ENCODE assay signal across 19 cellular contexts in genomic region chr10:12788277-12788676, GRCh38.
A peak's percentile ranks its signal among the peaks of the same experiment; 100 is the strongest.
DNase-seq lines count a peak whose midpoint lies in the region; ATAC-seq, FAIRE-seq and TF ChIP-seq lines count a peak whose summit lies in the region.
"Had no signal": no experiment of that assay in that cellular context is flagged by ENCODE, and none has a peak within 500 bp of the region (broad histone marks: within the 10 kb centered on the region; RNA-seq: fewer than 3 reads in every experiment).

No MANE protein-coding gene starts in this region.

- H3K14ac ChIP-seq in H1 (ENCODE audit: insufficient read length) (no peak overlapping the region), neuronal stem cell (ENCODE audit: low read length) (no peak overlapping the region)

- H2BK20ac ChIP-seq in H1 (ENCODE audit: low read length): no peak overlapping the region

- H3K27ac ChIP-seq in H1 (ENCODE audit: low read depth, low read length) (no peak overlapping the region), neuronal stem cell (replicated peaks; ENCODE audit: low read length) (no peak overlapping the region), substantia nigra (ENCODE audit: low read depth, low read length, poor library complexity, severe bottlenecking) (no peak overlapping the region)
- H3K27ac ChIP-seq: 22Rv1, GM23248 had no signal

- H3K4me3 ChIP-seq in H1 (ENCODE audit: extremely low read depth in 1 of 4, insufficient read depth in 2 of 4, low read depth in 3 of 4, low read length in 4 of 4) (no peak overlapping the region), neuronal stem cell (ENCODE audit: low read length in 2 of 2) (no peak overlapping the region)
- H3K4me3 ChIP-seq: GM23248 had no signal

- H4K5ac ChIP-seq in H1 (ENCODE audit: insufficient read length, low read depth, low read length): no peak overlapping the region

- H2AK5ac ChIP-seq in H1 (ENCODE audit: low read depth, low read length): no peak overlapping the region
- no peak overlapping the region for H2AK5ac ChIP-seq in neuronal stem cell (ENCODE audit: low read depth, low read length)

- H2AFZ ChIP-seq in H1 (ENCODE audit: low read length) (no peak overlapping the region), neuronal stem cell (ENCODE audit: low read length) (no peak overlapping the region)
- H2AFZ ChIP-seq: GM23248 had no signal

- no peak overlapping the region for H2BK12ac ChIP-seq in H1 (ENCODE audit: low read depth, low read length)
- no peak overlapping the region for H2BK12ac ChIP-seq in neuronal stem cell (ENCODE audit: low read length)

- H3K4me2 ChIP-seq in H1 (ENCODE audit: insufficient read depth in 1 of 2, low read depth in 2 of 2, low read length in 2 of 2) (no peak overlapping the region), neuronal stem cell (ENCODE audit: insufficient read depth, low read length, poor library complexity, severe bottlenecking) (no peak overlapping the region)

- no peak overlapping the region for H3K27ac Mint-ChIP-seq in stimulated activated naive CD8-positive, alpha-beta T cell treated with anti-CD3 and anti-CD28 coated beads, Interleukin-15, amount 100 ng/mL, for 72 hours
- H3K27ac Mint-ChIP-seq: CD14-positive monocyte; CD8-positive, alpha-beta T cell; IgD-negative memory B cell had no signal

- no peaks in the 10 kb centered on the region for H3K4me1 Mint-ChIP-seq in stimulated activated naive CD8-positive, alpha-beta T cell treated with anti-CD3 and anti-CD28 coated beads, Interleukin-15, amount 100 ng/mL, for 72 hours
- H3K4me1 Mint-ChIP-seq: CD14-positive monocyte had no signal

- H2BK120ac ChIP-seq in H1 (replicated peaks; ENCODE audit: low read depth, low read length) (no peak overlapping the region), neuronal stem cell (ENCODE audit: low read depth, low read length) (no peak overlapping the region)

- no peaks in the 10 kb centered on the region; the same call in 1 of the 2 replicates for H3K23me2 ChIP-seq in H1 (ENCODE audit: low read depth, low read length)

- H3K79me2 ChIP-seq in H1 (ENCODE audit: control insufficient read depth in 1 of 2, insufficient read depth in 2 of 2, low read length in 2 of 2): no peaks in the 10 kb centered on the region

- 89% methylated on average over 5 of the region's 10 CpGs; no CpG with 5 or more reads in 1 of the 2 experiments for WGBS in H1 (ENCODE audit: extremely low coverage in 1 of 2, insufficient coverage in 1 of 2, insufficient read length in 1 of 2, insufficient replicate concordance in 2 of 2, low coverage in 1 of 2, low lambda C conversion rate in 2 of 2, missing lambda C conversion rate in 1 of 2), 2 experiments
- WGBS in neuronal stem cell (ENCODE audit: extremely low coverage in 2 of 2, insufficient read length in 2 of 2, insufficient replicate concordance in 1 of 2), 2 donors: no CpG with 5 or more reads among the region's 10 CpGs

- no peaks in the 10 kb centered on the region for H3K79me1 ChIP-seq in H1 (ENCODE audit: low read depth, low read length)
- H3K79me1 ChIP-seq in neuronal stem cell (ENCODE audit: low read depth, low read length): no peaks in the 10 kb centered on the region

- H3K36me3 ChIP-seq in H1 (ENCODE audit: control insufficient read depth in 2 of 4, insufficient read depth in 4 of 4, low read length in 3 of 4): no peaks in the 10 kb centered on the region
- no peaks in the 10 kb centered on the region for H3K36me3 ChIP-seq in neuronal stem cell (replicated peaks in 1 of 2; ENCODE audit: control insufficient read depth in 2 of 2, insufficient read depth in 2 of 2, low read length in 2 of 2)

- H3K4ac ChIP-seq in H1 (replicated peaks; ENCODE audit: insufficient read length, low read depth, low read length) (no peak overlapping the region), neuronal stem cell (ENCODE audit: low read length) (no peak overlapping the region)

- peak; percentile 50 for ATAC-seq in left cardiac atrium
- no peak for ATAC-seq in left ventricle myocardium superior
- no peak for ATAC-seq in GM19452 (IDR thresholded peaks at IDR 0.05; ENCODE audit: unreplicated experiment)
- no peak for ATAC-seq in stimulated activated naive CD8-positive, alpha-beta T cell treated with anti-CD3 and anti-CD28 coated beads, Interleukin-15, amount 100 ng/mL, for 72 hours
- ATAC-seq: CD8-positive, alpha-beta T cell had no signal

- H4K8ac ChIP-seq in H1 (ENCODE audit: extremely low read depth, insufficient read depth, low read length) (no peak overlapping the region), neuronal stem cell (ENCODE audit: low read depth, low read length) (no peak overlapping the region)

- no peak for TF ChIP-seq POLR2A in H1 (IDR thresholded peaks at IDR 0.05; ENCODE audit: control extremely low read depth in 1 of 2, low read depth in 2 of 2, low read length in 2 of 2)

- CTCF ChIA-PET in H1 (lab: Charles Lee; ENCODE audit: partially characterized antibody): interaction anchor here (0.7 to 2.5 kb wide), 12 partner anchors 8 to 295 kb away, joined by 3 to 11 read pairs (median 3); no protein-coding TSS in a partner anchor

- no peak overlapping the region for H3K56ac ChIP-seq in H1 (replicated peaks; ENCODE audit: insufficient read length, low read depth, low read length)

- H2BK15ac ChIP-seq in H1 (ENCODE audit: low read length): peak overlapping the region; percentile 95; the same call in 1 of the 2 replicates
- no peak overlapping the region for H2BK15ac ChIP-seq in neuronal stem cell (ENCODE audit: low read length)

- no peak for DNase-seq in left cardiac atrium
- DNase-seq in left ventricle myocardium superior: no peak
- DNase-seq in H1 (ENCODE audit: low read depth in 1 of 2, low spot score in 2 of 2): no peak
- DNase-seq in neuronal stem cell (ENCODE audit: low spot score): no peak
- DNase-seq in stimulated activated naive CD8-positive, alpha-beta T cell treated with anti-CD3 and anti-CD28 coated beads, Interleukin-15, amount 100 ng/mL, for 72 hours: no peak
- no peak for DNase-seq in substantia nigra (lab: John Stamatoyannopoulos, UW)
- DNase-seq: CD8-positive, alpha-beta T cell; COR-L47; DMS153; DND-41; GF-D8; GM23248; H7 had no signal

- no peaks in the 10 kb centered on the region for H3K27me3 ChIP-seq in H1 (replicated peaks in 1 of 4; ENCODE audit: control insufficient read depth in 3 of 4, extremely low read depth in 1 of 4, insufficient read depth in 3 of 4, low read length in 3 of 4)
- no peaks in the 10 kb centered on the region for H3K27me3 ChIP-seq in neuronal stem cell (ENCODE audit: control insufficient read depth in 3 of 3, insufficient read depth in 3 of 3, low read depth in 1 of 3, low read length in 3 of 3)

- H3K23ac ChIP-seq in H1 (ENCODE audit: insufficient read length) (no peak overlapping the region), neuronal stem cell (ENCODE audit: low read depth, low read length, poor library complexity) (no peak overlapping the region)

- H3K27me3 Mint-ChIP-seq in stimulated activated naive CD8-positive, alpha-beta T cell treated with anti-CD3 and anti-CD28 coated beads, Interleukin-15, amount 100 ng/mL, for 72 hours: no peaks in the 10 kb centered on the region
- H3K27me3 Mint-ChIP-seq: IgD-negative memory B cell had no signal

- intact Hi-C loops in left cardiac atrium (cut with DNase I) (loop anchor here in 1 of 2 donors (10.0 kb wide), 1 partner anchor 117 kb away; no protein-coding TSS in a partner anchor), left ventricle myocardium superior (cut with micrococcal nuclease) (no loop called here)

- H3K4me3 Mint-ChIP-seq in stimulated activated naive CD8-positive, alpha-beta T cell treated with anti-CD3 and anti-CD28 coated beads, Interleukin-15, amount 100 ng/mL, for 72 hours: no peak overlapping the region
- H3K4me3 Mint-ChIP-seq: CD14-positive monocyte; CD8-positive, alpha-beta T cell; IgD-negative memory B cell had no signal

- TF ChIP-seq EP300 in H1 (IDR thresholded peaks at IDR 0.05; ENCODE audit: borderline replicate concordance in 1 of 2, low read depth in 2 of 2, low read length in 2 of 2): no peak

- no peak overlapping the region for H4K91ac ChIP-seq in H1 (replicated peaks; ENCODE audit: insufficient read length, low read length)
- H4K91ac ChIP-seq in neuronal stem cell (ENCODE audit: low read depth, low read length, poor library complexity): peak overlapping the region; percentile 23

- no peaks in the 10 kb centered on the region; a peak in 1 of 7 replicates for H3K4me1 ChIP-seq in H1 (replicated peaks in 1 of 4; ENCODE audit: control insufficient read depth in 3 of 4, insufficient read depth in 4 of 4, low read length in 3 of 4)
- H3K4me1 ChIP-seq in neuronal stem cell (ENCODE audit: control insufficient read depth in 2 of 2, insufficient read depth in 1 of 2, low read depth in 1 of 2, low read length in 2 of 2): peaks cover 2 to 11% of the 10 kb centered on the region in 2 donors

- H4K20me1 ChIP-seq in H1 (replicated peaks in 1 of 2; ENCODE audit: control insufficient read depth in 1 of 2, insufficient read depth in 2 of 2, low read length in 2 of 2): no peaks in the 10 kb centered on the region

- no peak for TF ChIP-seq CTCF in H1 (IDR thresholded peaks at IDR 0.05; ENCODE audit: control extremely low read depth in 1 of 3, insufficient read depth in 1 of 3, low read depth in 1 of 3, low read length in 3 of 3)

- TF ChIP-seq RAD21 in H1 (IDR thresholded peaks at IDR 0.05 in 1 of 2, conservative IDR thresholded peaks at IDR 0.05 in 1 of 2; ENCODE audit: low read depth in 2 of 2, low read length in 2 of 2): no peak

- H3K9me3 Mint-ChIP-seq in stimulated activated naive CD8-positive, alpha-beta T cell treated with anti-CD3 and anti-CD28 coated beads, Interleukin-15, amount 100 ng/mL, for 72 hours: no peaks in the 10 kb centered on the region
- H3K9me3 Mint-ChIP-seq: CD8-positive, alpha-beta T cell; IgD-negative memory B cell had no signal

- peaks cover 0 to 2% of the 10 kb centered on the region in 2 experiments; a peak in 1 of 4 replicates for H3K9me3 ChIP-seq in H1 (ENCODE audit: insufficient read depth in 2 of 2, low read depth in 1 of 2, low read length in 1 of 2)
- peaks cover 0 to 7% of the 10 kb centered on the region in 2 donors for H3K9me3 ChIP-seq in neuronal stem cell (replicated peaks in 1 of 2; ENCODE audit: control insufficient read depth in 2 of 2, insufficient read depth in 1 of 2, low read depth in 1 of 2, low read length in 2 of 2)

- H2BK5ac ChIP-seq in H1 (ENCODE audit: low read depth, low read length) (no peak overlapping the region), neuronal stem cell (ENCODE audit: low read length) (no peak overlapping the region)

- POLR2A ChIA-PET in H1 (lab: Charles Lee; ENCODE audit: partially characterized antibody): no interaction called here

- H3K18ac ChIP-seq in H1 (ENCODE audit: extremely low read depth, low read length): no peak overlapping the region
- peak overlapping the region; percentile 73 for H3K18ac ChIP-seq in neuronal stem cell (ENCODE audit: low read length)

- FAIRE-seq in H1 (lab: Jason Lieb, UNC): no peak
- FAIRE-seq: D721Med, GM19239 had no signal

- no peak overlapping the region for H3K9ac ChIP-seq in H1 (replicated peaks in 1 of 4; ENCODE audit: extremely low read depth in 1 of 4, low read depth in 3 of 4, low read length in 3 of 4)
- H3K9ac ChIP-seq in neuronal stem cell (ENCODE audit: low read depth, low read length, poor library complexity): no peak overlapping the region
- H3K9ac ChIP-seq: GM23248 had no signal

TF ChIP-seq in H1, 55 proteins besides CTCF, POLR2A, EP300 and RAD21 (continues in another document):
- TF ChIP-seq SIN3A (conservative IDR thresholded peaks at IDR 0.05 in 1 of 2, IDR thresholded peaks at IDR 0.05 in 1 of 2; ENCODE audit: low read depth in 1 of 2, low read length in 2 of 2) (no peak), SP2 (IDR thresholded peaks at IDR 0.05; ENCODE audit: low read length) (no peak)

Comparison
In these comparisons a context has a peak if more than half of its experiments do, and no peak if none do; other contexts are left out.
1. ATAC-seq: peak in left cardiac atrium (2 of 2); none in left ventricle myocardium superior (single experiment), GM19452 (single experiment) and stimulated activated naive CD8-positive, alpha-beta T cell treated with anti-CD3 and anti-CD28 coated beads, Interleukin-15, amount 100 ng/mL, for 72 hours (single experiment).